In the genomic region with DNA sequence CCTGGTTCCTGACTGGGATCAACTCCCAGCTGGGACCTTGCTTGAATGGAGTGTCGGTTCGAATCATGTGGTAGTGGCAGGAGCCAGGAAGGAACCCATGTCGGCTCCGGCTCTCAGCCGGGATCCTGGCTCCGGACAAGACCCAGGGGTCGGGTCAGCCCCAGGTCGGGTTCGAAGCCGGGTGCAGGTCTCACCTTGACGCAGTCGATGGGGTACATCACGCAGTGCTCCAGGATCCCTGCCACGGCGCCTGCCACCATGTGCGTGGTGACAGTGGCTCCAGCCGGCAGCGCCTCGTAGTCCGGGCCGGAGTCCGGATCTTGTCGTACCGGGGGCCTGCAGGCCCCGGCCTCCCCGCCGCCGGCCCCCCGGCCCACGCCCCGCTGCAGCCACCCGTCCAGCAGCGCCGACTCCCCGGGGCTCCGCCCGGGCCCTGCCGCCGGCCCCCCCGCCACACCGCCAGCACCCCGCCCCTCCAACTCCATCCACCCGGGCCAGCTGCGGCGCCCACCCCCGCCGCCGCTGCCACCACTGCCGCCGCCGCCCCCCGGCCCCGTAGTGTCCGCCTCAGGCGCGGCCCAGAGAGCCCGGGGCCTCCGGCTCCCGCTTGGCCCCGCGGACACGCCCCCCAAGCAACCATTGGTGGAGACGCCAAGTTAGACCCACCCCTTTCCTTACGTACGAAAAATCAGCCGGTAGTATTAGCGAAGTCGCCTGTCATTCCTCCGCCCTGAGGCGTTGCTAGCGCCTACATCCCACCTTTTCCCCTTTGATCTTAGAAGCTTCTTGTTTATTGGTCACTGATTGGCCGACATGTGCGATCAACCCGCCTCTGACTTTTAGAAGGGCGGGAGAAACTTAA, we compare ENCODE assay signal across 8 cellular contexts. TPM values are rescaled to one million over a fixed set of nuclear protein-coding genes. Genes with fewer than 3 reads are reported as not detected.
A peak's percentile ranks its signal among the peaks of the same experiment; 100 is the strongest.
DNase-seq lines count a peak whose midpoint lies in the region; ATAC-seq and TF ChIP-seq lines count a peak whose summit lies in the region.

Gene SLC25A28, minus strand, starts transcription at position 589 of the 862 bp plus-strand sequence. Its CDS starts 104 bp downstream, at position 485.

- in situ Hi-C loops in HAP-1 (cut with MboI; ENCODE audit: low sequenced_read_pairs): no loop called here

- no peak for TF ChIP-seq POLR2A in thyroid gland (IDR thresholded peaks at IDR 0.05)

- peaks cover 3% of the 10 kb centered on the region; the same call in 1 of the 2 replicates for H3K9me3 ChIP-seq in HAP-1
- H3K9me3 ChIP-seq in thyroid gland: no peaks in the 10 kb centered on the region

- H3K4me1 Mint-ChIP-seq in activated naive CD8-positive, alpha-beta T cell treated with anti-CD3 and anti-CD28 coated beads, Interleukin-2, amount 50 U/mL, for 24 hours: peaks cover 55% of the 10 kb centered on the region
- H3K4me1 Mint-ChIP-seq in osteocyte (ENCODE audit: unreplicated experiment): peaks cover 34% of the 10 kb centered on the region

- H3K36me3 ChIP-seq in HAP-1 (replicated peaks) (peaks cover 3% of the 10 kb centered on the region), thyroid gland (no peaks in the 10 kb centered on the region)

- H3K27ac Mint-ChIP-seq in activated naive CD8-positive, alpha-beta T cell treated with anti-CD3 and anti-CD28 coated beads, Interleukin-2, amount 50 U/mL, for 24 hours: peak within 1 kb of the TSS; percentile 91
- H3K27ac Mint-ChIP-seq in osteocyte (ENCODE audit: unreplicated experiment): peak within 1 kb of the TSS; percentile 98

- peaks cover 24% of the 10 kb centered on the region for H3K36me3 Mint-ChIP-seq in activated naive CD8-positive, alpha-beta T cell treated with anti-CD3 and anti-CD28 coated beads, Interleukin-2, amount 50 U/mL, for 24 hours (ENCODE audit: low read depth)
- H3K36me3 Mint-ChIP-seq in osteocyte (ENCODE audit: unreplicated experiment): no peaks in the 10 kb centered on the region

- H3K27me3 Mint-ChIP-seq in activated naive CD8-positive, alpha-beta T cell treated with anti-CD3 and anti-CD28 coated beads, Interleukin-2, amount 50 U/mL, for 24 hours: no peaks in the 10 kb centered on the region
- H3K27me3 Mint-ChIP-seq in osteocyte (ENCODE audit: unreplicated experiment): peaks cover 2% of the 10 kb centered on the region

- H3K9me3 Mint-ChIP-seq in activated naive CD8-positive, alpha-beta T cell treated with anti-CD3 and anti-CD28 coated beads, Interleukin-2, amount 50 U/mL, for 24 hours: no peaks in the 10 kb centered on the region
- no peaks in the 10 kb centered on the region for H3K9me3 Mint-ChIP-seq in osteocyte (ENCODE audit: unreplicated experiment)

- peak within 1 kb of the TSS; percentile 89 for H3K4me3 Mint-ChIP-seq in activated naive CD8-positive, alpha-beta T cell treated with anti-CD3 and anti-CD28 coated beads, Interleukin-2, amount 50 U/mL, for 24 hours
- peak within 1 kb of the TSS; percentile 83 for H3K4me3 Mint-ChIP-seq in osteocyte (ENCODE audit: unreplicated experiment)

- H3K4me1 ChIP-seq in HAP-1 (peaks cover 22% of the 10 kb centered on the region), thyroid gland (peaks cover 24 to 28% of the 10 kb centered on the region in 2 donors)

- DNase-seq in DMS 273 treated with DMSO at 0.1 percent for 48 hours (lab: John Stamatoyannopoulos, UW): peak; percentile 99
- DNase-seq in HAP-1 (ENCODE audit: low spot score in 2 of 2): peak; percentile 98 to 100
- peak; percentile 100 for DNase-seq in NAMALWA (ENCODE audit: low spot score)
- DNase-seq in SKM-1 treated with dmso at 0.1 percent for 144 hours (lab: John Stamatoyannopoulos, UW; ENCODE audit: unreplicated experiment): peak; percentile 100
- peak; percentile 91 for DNase-seq in activated naive CD8-positive, alpha-beta T cell treated with anti-CD3 and anti-CD28 coated beads, Interleukin-2, amount 50 U/mL, for 24 hours
- DNase-seq in Right ventricle myocardium inferior (ENCODE audit: missing footprints): peak; percentile 95
- DNase-seq in osteocyte (ENCODE audit: extremely low spot score, unreplicated experiment): peak; percentile 98
- DNase-seq in thyroid gland: peak; percentile 95 to 96

- H3K4me3 ChIP-seq in HAP-1 (peak within 1 kb of the TSS; percentile 64), thyroid gland (replicated peaks in 1 of 3) (peak within 1 kb of the TSS; percentile 46 to 84 (median 83))

- 0% methylated on average over 14 of the region's 75 CpGs for WGBS in thyroid gland, 2 donors

- no peak for TF ChIP-seq CTCF in osteocyte (IDR thresholded peaks at IDR 0.05)
- no peak for TF ChIP-seq CTCF in thyroid gland (IDR thresholded peaks at IDR 0.05)

- H3K27ac ChIP-seq in thyroid gland: peak within 1 kb of the TSS; percentile 92 to 99 (median 96)

- intact Hi-C loops in Right ventricle myocardium inferior (cut with DNase I): loop anchor here (2.0 to 5.0 kb wide), 3 partner anchors 39 to 189 kb away; partner anchors contain the start of genes COX15, CUTC, ENTPD7 and GOT1
- intact Hi-C loops in thyroid gland (cut with DNase I): no loop called here

- ATAC-seq in activated naive CD8-positive, alpha-beta T cell treated with anti-CD3 and anti-CD28 coated beads, Interleukin-2, amount 50 U/mL, for 24 hours: peak; percentile 82
- ATAC-seq in Right ventricle myocardium inferior: peak; percentile 92

- no peaks in the 10 kb centered on the region for H3K27me3 ChIP-seq in HAP-1 (ENCODE audit: low read depth)
- no peaks in the 10 kb centered on the region for H3K27me3 ChIP-seq in thyroid gland

RNA-seq across cellular contexts. Expression of gene SLC25A28, which starts in this region (rescaled TPM):
- 38.2 TPM for total RNA-seq in Right ventricle myocardium inferior
- total RNA-seq in osteocyte: 27.5 and 32.9 TPM in 2 replicates
- total RNA-seq in thyroid gland: 10 to 100 TPM; 10.1 to 28.2 (median 19.2) TPM

Comparison
In these comparisons a context has a peak if more than half of its experiments do, and no peak if none do; other contexts are left out.
1. Peak in every context shown above with its lines: DNase-seq, ATAC-seq, H3K4me3 ChIP-seq and H3K27ac ChIP-seq.